ENCODE assay signal across 15 cellular contexts in the genomic region with DNA sequence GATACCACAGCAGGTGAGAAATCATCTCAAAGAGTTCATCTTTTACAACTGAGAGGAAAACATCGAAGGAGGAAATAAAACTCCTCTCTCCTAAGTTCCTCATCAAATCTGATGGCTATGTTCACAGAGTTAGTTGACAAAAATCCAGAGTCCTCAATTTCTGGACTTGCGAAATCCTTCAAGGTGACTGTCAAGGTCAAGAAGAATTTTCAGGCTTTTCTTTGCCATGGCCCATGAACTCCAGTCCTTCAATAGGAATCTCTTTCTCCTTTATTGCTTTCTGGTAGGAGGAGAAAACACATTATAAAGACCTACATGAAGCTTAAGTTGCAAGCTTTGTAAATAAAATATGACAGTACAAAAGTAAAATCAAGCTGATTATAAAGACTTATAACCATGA. TPM values are rescaled to one million over a fixed set of nuclear protein-coding genes. Genes with fewer than 3 reads are reported as not detected.
DNase-seq lines count a peak whose midpoint lies in the region; ATAC-seq and TF ChIP-seq lines count a peak whose summit lies in the region.
"Had no signal": no experiment of that assay in that cellular context is flagged by ENCODE, and none has a peak within 500 bp of the region (broad histone marks: within the 10 kb centered on the region; RNA-seq: fewer than 3 reads in every experiment).

No MANE protein-coding gene starts in this region.

- H4K20me1 ChIP-seq in OCI-LY7 (ENCODE audit: insufficient read depth, low read length): peaks cover 4% of the 10 kb centered on the region; the same call in 1 of the 2 replicates

- CTCF ChIA-PET in MCF 10A (lab: Yijun Ruan, JAX): interaction anchor here (1.5 to 3.2 kb wide), 2 partner anchors 12 to 22 kb away, joined by 4 to 20 read pairs; no protein-coding TSS in a partner anchor
- CTCF ChIA-PET in OCI-LY7 (lab: Charles Lee; ENCODE audit: unreplicated experiment): no interaction called here

- BruUV-seq in MCF 10A (replicated peaks; lab: Mats Ljungman, UMichigan) (no TSS peak), OCI-LY7 (replicated peaks; lab: Mats Ljungman, UMichigan) (no TSS peak)

- peak overlapping the region; percentile 98 for H3K27ac Mint-ChIP-seq in MCF 10A (ENCODE audit: low read depth, unreplicated experiment)
- H3K27ac Mint-ChIP-seq in stimulated activated effector memory CD8-positive, alpha-beta T cell treated with anti-CD3 and anti-CD28 coated beads, Interleukin-12 subunit alpha, Interleukin-12 subunit beta, amount 100 ng/mL, for 72 hours: peak overlapping the region; percentile 98

- no peaks in the 10 kb centered on the region for H3K9me2 ChIP-seq in OCI-LY7 (ENCODE audit: insufficient read depth, low read length)

- no peaks in the 10 kb centered on the region for H3K27me3 Mint-ChIP-seq in MCF 10A (ENCODE audit: insufficient read depth, unreplicated experiment)

- no peak for TF ChIP-seq POLR2A in breast epithelium (IDR thresholded peaks at IDR 0.05)

- DNase-seq in MCF 10A (ENCODE audit: unreplicated experiment): no peak
- DNase-seq in breast epithelium (ENCODE audit: low spot score in 2 of 2): no peak
- DNase-seq in OCI-LY7 (ENCODE audit: low spot score): no peak
- no peak for DNase-seq in epithelial cell of esophagus (ENCODE audit: low read depth)
- DNase-seq in stimulated activated effector memory CD8-positive, alpha-beta T cell treated with anti-CD3 and anti-CD28 coated beads, Interleukin-12 subunit alpha, Interleukin-12 subunit beta, amount 100 ng/mL, for 72 hours (ENCODE audit: low spot score in 2 of 2): no peak
- DNase-seq in stimulated activated CD4-positive, alpha-beta T cell treated with anti-CD3 and anti-CD28 coated beads, Interleukin-4, amount 100 ng/mL, for 4 hours: no peak
- no peak for DNase-seq in mucosa of descending colon
- DNase-seq: activated effector memory CD4-positive, alpha-beta T cell treated with anti-CD3 and anti-CD28 coated beads, Interleukin-2, amount 50 U/mL, for 16 hours; AML-193; head of caudate nucleus; midbrain; NCI-H1048; spleen; T1000 had no signal

- H3K79me2 ChIP-seq in OCI-LY7 (ENCODE audit: insufficient read depth, low read depth, low read length): peaks cover 88% of the 10 kb centered on the region

- no peaks in the 10 kb centered on the region for H3K9me3 Mint-ChIP-seq in MCF 10A (ENCODE audit: unreplicated experiment)
- no peaks in the 10 kb centered on the region for H3K9me3 Mint-ChIP-seq in stimulated activated effector memory CD8-positive, alpha-beta T cell treated with anti-CD3 and anti-CD28 coated beads, Interleukin-12 subunit alpha, Interleukin-12 subunit beta, amount 100 ng/mL, for 72 hours

- H3K4me3 ChIP-seq in breast epithelium (no peak overlapping the region), OCI-LY7 (ENCODE audit: low read depth, low read length, poor library complexity, severe bottlenecking) (peak overlapping the region; percentile 96), epithelial cell of esophagus (ENCODE audit: low read length) (peak overlapping the region; percentile 93), mucosa of descending colon (no peak overlapping the region)

- no peak for ATAC-seq in stimulated activated effector memory CD8-positive, alpha-beta T cell treated with anti-CD3 and anti-CD28 coated beads, Interleukin-12 subunit alpha, Interleukin-12 subunit beta, amount 100 ng/mL, for 72 hours
- ATAC-seq in HG02970 (IDR thresholded peaks at IDR 0.05; ENCODE audit: low FRiP score, unreplicated experiment) (no peak), mucosa of descending colon (no peak)

- H3K9me3 ChIP-seq in breast epithelium: no peaks in the 10 kb centered on the region
- H3K9me3 ChIP-seq in OCI-LY7 (ENCODE audit: low read length): no peaks in the 10 kb centered on the region
- no peaks in the 10 kb centered on the region for H3K9me3 ChIP-seq in mucosa of descending colon
- H3K9me3 ChIP-seq: spleen had no signal

- peaks cover 65% of the 10 kb centered on the region for H3K36me3 Mint-ChIP-seq in MCF 10A (ENCODE audit: insufficient read depth, unreplicated experiment)
- peaks cover 95% of the 10 kb centered on the region for H3K36me3 Mint-ChIP-seq in stimulated activated effector memory CD8-positive, alpha-beta T cell treated with anti-CD3 and anti-CD28 coated beads, Interleukin-12 subunit alpha, Interleukin-12 subunit beta, amount 100 ng/mL, for 72 hours

- peak overlapping the region; percentile 100 for H3K4me3 Mint-ChIP-seq in MCF 10A (ENCODE audit: unreplicated experiment)
- peak overlapping the region; percentile 95 for H3K4me3 Mint-ChIP-seq in stimulated activated effector memory CD8-positive, alpha-beta T cell treated with anti-CD3 and anti-CD28 coated beads, Interleukin-12 subunit alpha, Interleukin-12 subunit beta, amount 100 ng/mL, for 72 hours

- H3K4me1 ChIP-seq in breast epithelium (peaks cover 0 to 15% of the 10 kb centered on the region in 2 donors), OCI-LY7 (ENCODE audit: insufficient read depth, low read length, poor library complexity, severe bottlenecking) (peaks cover 38% of the 10 kb centered on the region), mucosa of descending colon (ENCODE audit: low read depth) (peaks cover 26% of the 10 kb centered on the region)

- H2AFZ ChIP-seq in OCI-LY7 (ENCODE audit: low read length): no peak overlapping the region

- POLR2A ChIA-PET in MCF 10A (lab: Yijun Ruan, JAX): interaction anchor here (0.7 to 4.1 kb wide), 14 partner anchors 15 to 1711 kb away, joined by 3 to 32 read pairs (median 3); partner anchors contain the start of genes POP5, RNU4-2, RPLP0 and SRSF9
- POLR2A ChIA-PET in OCI-LY7 (lab: Charles Lee): interaction anchor here (0.6 to 1.9 kb wide), 4 partner anchors 12 to 487 kb away, joined by 3 to 6 read pairs (median 4); no protein-coding TSS in a partner anchor

- H3K27me3 ChIP-seq in breast epithelium: no peaks in the 10 kb centered on the region
- H3K27me3 ChIP-seq: spleen had no signal

- peak overlapping the region; percentile 92 for H3K4me2 ChIP-seq in OCI-LY7 (ENCODE audit: low read length)

- TF ChIP-seq CTCF in MCF 10A (IDR thresholded peaks at IDR 0.05; ENCODE audit: unreplicated experiment): no peak
- no peak for TF ChIP-seq CTCF in breast epithelium (IDR thresholded peaks at IDR 0.05)
- TF ChIP-seq CTCF in OCI-LY7 (conservative IDR thresholded peaks at IDR 0.05; ENCODE audit: low read length): no peak
- no peak for TF ChIP-seq CTCF in epithelial cell of esophagus (IDR thresholded peaks at IDR 0.05; ENCODE audit: insufficient read depth, low read depth, low read length, missing control alignments)
- TF ChIP-seq CTCF in mucosa of descending colon (IDR thresholded peaks at IDR 0.05): no peak

- peaks cover 7% of the 10 kb centered on the region for H3K4me1 Mint-ChIP-seq in MCF 10A (ENCODE audit: insufficient read depth, unreplicated experiment)
- H3K4me1 Mint-ChIP-seq in stimulated activated effector memory CD8-positive, alpha-beta T cell treated with anti-CD3 and anti-CD28 coated beads, Interleukin-12 subunit alpha, Interleukin-12 subunit beta, amount 100 ng/mL, for 72 hours: peaks cover 25% of the 10 kb centered on the region

- intact Hi-C loops in MCF 10A (cut with micrococcal nuclease): no loop called here
- intact Hi-C loops in breast epithelium (cut with DNase I; ENCODE audit: low total_unique reads): loop anchor here (5.0 kb wide), 1 partner anchor 1478 kb away; no protein-coding TSS in a partner anchor
- intact Hi-C loops in OCI-LY7 (cut with micrococcal nuclease; ENCODE audit: unreplicated experiment): no loop called here
- intact Hi-C loops in mucosa of descending colon (cut with DNase I, micrococcal nuclease): no loop called here

- H3K27ac ChIP-seq in breast epithelium (no peak overlapping the region), OCI-LY7 (ENCODE audit: low read depth, low read length, poor library complexity, severe bottlenecking) (peak overlapping the region; percentile 32)

- no peaks in the 10 kb centered on the region for H3K36me3 ChIP-seq in breast epithelium
- peaks cover 66% of the 10 kb centered on the region for H3K36me3 ChIP-seq in OCI-LY7 (ENCODE audit: insufficient read depth, low read length)
- H3K36me3 ChIP-seq in mucosa of descending colon (ENCODE audit: low read depth): no peaks in the 10 kb centered on the region

RNA-seq across cellular contexts. Expression of gene TRIAP1, which starts 1.5 kb away (rescaled TPM):
- 48.4 and 50.2 TPM in 2 replicates for total RNA-seq in MCF 10A (2022)
- total RNA-seq in breast epithelium: 10 to 100 TPM; 10.2 to 21.3 (median 13.0) TPM
- 23.9 and 28.3 TPM in 2 replicates for total RNA-seq in OCI-LY7 (2014; rRNA removed; shearing (Covaris generic))
- total RNA-seq in OCI-LY7 (2022): 25.9 and 26.4 TPM in 2 replicates
- total RNA-seq in mucosa of descending colon: 10 to 100 TPM; 14.9 to 16.7 (median 16.3) TPM

RNA-seq across cellular contexts. Expression of gene GATC, which starts 1.6 kb away (rescaled TPM):
- 29.7 and 32.1 TPM in 2 replicates for total RNA-seq in MCF 10A (2022)
- total RNA-seq in breast epithelium: 10 to 100 TPM; 26.5 to 35.8 (median 32.5) TPM
- total RNA-seq in OCI-LY7 (2014; rRNA removed; shearing (Covaris generic)): 36.1 and 37.6 TPM in 2 replicates
- total RNA-seq in OCI-LY7 (2022): 34.6 and 35.8 TPM in 2 replicates
- total RNA-seq in mucosa of descending colon: 10 to 100 TPM; 20.6 to 29.5 (median 26.8) TPM

RNA-seq across cellular contexts. Expression of gene COX6A1, which starts 6.8 kb away (rescaled TPM):
- 475 and 518 TPM in 2 replicates for total RNA-seq in MCF 10A (2022)
- total RNA-seq in breast epithelium: 100 to 1,000 TPM; 464 to 649 (median 599) TPM
- total RNA-seq in OCI-LY7 (2014; rRNA removed; shearing (Covaris generic)): 543 and 591 TPM in 2 replicates
- total RNA-seq in OCI-LY7 (2022): 449 and 453 TPM in 2 replicates
- 100 to 1,000 TPM; 509 to 899 (median 865) TPM for total RNA-seq in mucosa of descending colon

RNA-seq across cellular contexts. Expression of gene SRSF9, which starts 24.9 kb away (rescaled TPM):
- total RNA-seq in MCF 10A (2022) (192 and 193 TPM in 2 replicates), breast epithelium (10 to 100 TPM; 65.9 to 97.3 (median 82.5) TPM), OCI-LY7 (2022) (281 and 295 TPM in 2 replicates), mucosa of descending colon (100 to 1,000 TPM; 117 to 140 (median 139) TPM)
- total RNA-seq in OCI-LY7 (2014; rRNA removed; shearing (Covaris generic)): 181 and 203 TPM in 2 replicates

RNA-seq across cellular contexts. Expression of gene DYNLL1, which starts 51.2 kb away (rescaled TPM):
- total RNA-seq in MCF 10A (2022) (247 and 351 TPM in 2 replicates), breast epithelium (100 to 1,000 TPM; 155 to 170 (median 167) TPM), OCI-LY7 (2022) (296 and 321 TPM in 2 replicates), mucosa of descending colon (100 to 1,000 TPM; 309 to 343 (median 309) TPM)
- 354 and 400 TPM in 2 replicates for total RNA-seq in OCI-LY7 (2014; rRNA removed; shearing (Covaris generic))

Comparison
In these comparisons a context has a peak if more than half of its experiments do, and no peak if none do; other contexts are left out.
1. H3K4me3 ChIP-seq: peak in OCI-LY7 (single experiment) and epithelial cell of esophagus (single experiment); none in breast epithelium (0 of 3) and mucosa of descending colon (single experiment).